Comparison of ENCODE assay signal across 15 cellular contexts in genomic region chr17:50772251-50772650, GRCh38. TPM values are rescaled to one million over a fixed set of nuclear protein-coding genes. Genes with fewer than 3 reads are reported as not detected.
A peak's percentile ranks its signal among the peaks of the same experiment; 100 is the strongest.
DNase-seq lines count a peak whose midpoint lies in the region; ATAC-seq and TF ChIP-seq lines count a peak whose summit lies in the region.
"Had no signal": no experiment of that assay in that cellular context is flagged by ENCODE, and none has a peak within 500 bp of the region (broad histone marks: within the 10 kb centered on the region; RNA-seq: fewer than 3 reads in every experiment).

No MANE protein-coding gene starts in this region.

- no peaks in the 10 kb centered on the region for H3K36me3 Mint-ChIP-seq in mesothelial cell of epicardium
- H3K36me3 Mint-ChIP-seq: activated naive CD8-positive, alpha-beta T cell treated with anti-CD3 and anti-CD28 coated beads for 36 hours had no signal

- H3K27ac Mint-ChIP-seq in mesothelial cell of epicardium: no peak overlapping the region
- H3K27ac Mint-ChIP-seq: activated naive CD8-positive, alpha-beta T cell treated with anti-CD3 and anti-CD28 coated beads for 36 hours had no signal

- peak; percentile 59 for DNase-seq in NAMALWA (ENCODE audit: low spot score)
- DNase-seq in sigmoid colon: peak; percentile 8
- no peak for DNase-seq in right cardiac atrium
- no peak for DNase-seq in GOT3 (lab: John Stamatoyannopoulos, UW)
- DNase-seq in OCI-M1 (lab: John Stamatoyannopoulos, UW): no peak
- DNase-seq in mesothelial cell of epicardium (ENCODE audit: low spot score in 2 of 2, unreplicated experiment in 2 of 2): no peak
- DNase-seq: activated naive CD8-positive, alpha-beta T cell treated with anti-CD3 and anti-CD28 coated beads for 36 hours; HCEC 1CT; NCI-H345; psoas muscle; trophoblast cell had no signal

- no peaks in the 10 kb centered on the region for H3K27me3 Mint-ChIP-seq in mesothelial cell of epicardium (ENCODE audit: low read depth)
- H3K27me3 Mint-ChIP-seq: activated naive CD8-positive, alpha-beta T cell treated with anti-CD3 and anti-CD28 coated beads for 36 hours had no signal

- no peak overlapping the region for H3K27ac ChIP-seq in sigmoid colon
- no peak overlapping the region for H3K27ac ChIP-seq in right cardiac atrium (ENCODE audit: low read length)
- H3K27ac ChIP-seq: cardiac muscle cell, psoas muscle had no signal

- H3K4me3 ChIP-seq in sigmoid colon (no peak overlapping the region), right cardiac atrium (ENCODE audit: low read length) (no peak overlapping the region)
- H3K4me3 ChIP-seq: cardiac muscle cell, psoas muscle had no signal

- H3K27me3 ChIP-seq in sigmoid colon (no peaks in the 10 kb centered on the region), right cardiac atrium (ENCODE audit: control insufficient read depth, insufficient read depth) (no peaks in the 10 kb centered on the region)
- H3K27me3 ChIP-seq: cardiac muscle cell had no signal

- no peak for TF ChIP-seq EP300 in sigmoid colon (IDR thresholded peaks at IDR 0.05)

- ATAC-seq in GM19043 (IDR thresholded peaks at IDR 0.05; ENCODE audit: low read depth, unreplicated experiment) (peak; percentile 98), HG02759 (IDR thresholded peaks at IDR 0.05; ENCODE audit: unreplicated experiment) (peak; percentile 82), right cardiac atrium (no peak)
- ATAC-seq: psoas muscle had no signal

- TF ChIP-seq POLR2A in sigmoid colon (IDR thresholded peaks at IDR 0.05): no peak

- H3K4me1 ChIP-seq in sigmoid colon (no peaks in the 10 kb centered on the region), right cardiac atrium (ENCODE audit: control insufficient read depth, insufficient read depth, low read length) (no peaks in the 10 kb centered on the region)
- H3K4me1 ChIP-seq: psoas muscle had no signal

- H3K4me1 Mint-ChIP-seq in mesothelial cell of epicardium: no peaks in the 10 kb centered on the region
- H3K4me1 Mint-ChIP-seq: activated naive CD8-positive, alpha-beta T cell treated with anti-CD3 and anti-CD28 coated beads for 36 hours had no signal

- intact Hi-C loops in sigmoid colon (cut with DNase I) (no loop called here), right cardiac atrium (cut with DNase I) (no loop called here)

- 46 to 60% methylated on average over 5 of the region's 5 CpGs for WGBS in sigmoid colon, 2 donors
- WGBS in right cardiac atrium: 47% methylated on average over 5 of the region's 5 CpGs

- no peak overlapping the region for H3K4me3 Mint-ChIP-seq in mesothelial cell of epicardium
- H3K4me3 Mint-ChIP-seq: activated naive CD8-positive, alpha-beta T cell treated with anti-CD3 and anti-CD28 coated beads for 36 hours had no signal

- H3K9me3 ChIP-seq in sigmoid colon (no peaks in the 10 kb centered on the region), right cardiac atrium (ENCODE audit: control insufficient read depth, low read length) (no peaks in the 10 kb centered on the region)
- H3K9me3 ChIP-seq: psoas muscle had no signal

- H3K36me3 ChIP-seq in sigmoid colon: no peaks in the 10 kb centered on the region
- H3K36me3 ChIP-seq: cardiac muscle cell had no signal

- no peaks in the 10 kb centered on the region for H3K9me3 Mint-ChIP-seq in mesothelial cell of epicardium
- H3K9me3 Mint-ChIP-seq: activated naive CD8-positive, alpha-beta T cell treated with anti-CD3 and anti-CD28 coated beads for 36 hours had no signal

- TF ChIP-seq CTCF in sigmoid colon (IDR thresholded peaks at IDR 0.05) (no peak), mesothelial cell of epicardium (IDR thresholded peaks at IDR 0.05; ENCODE audit: unreplicated experiment) (no peak)

RNA-seq across cellular contexts. Expression of gene ANKRD40CL, which starts 4.9 kb away (rescaled TPM):
- total RNA-seq in sigmoid colon (not detected), right cardiac atrium (not detected), mesothelial cell of epicardium (not detected in 3 replicates)
- polyA plus RNA-seq in sigmoid colon (100 to 1,000 TPM in 2 of 3 donors, 10 to 100 TPM in 1; 60.4 to 234 (median 191) TPM), right cardiac atrium (not detected)
- total RNA-seq: activated naive CD8-positive, alpha-beta T cell treated with anti-CD3 and anti-CD28 coated beads for 36 hours; cardiac muscle cell; glomerular endothelial cell; psoas muscle had no signal
- polyA plus RNA-seq: cardiac muscle cell, psoas muscle had no signal

RNA-seq across cellular contexts. Expression of gene LUC7L3, which starts 52.8 kb away (rescaled TPM):
- total RNA-seq in sigmoid colon: 100 to 1,000 TPM in 1 of 4 donors, 10 to 100 TPM in 3; 65.6 to 165 (median 76.2) TPM
- polyA plus RNA-seq in sigmoid colon: 100 to 1,000 TPM in 1 of 3 donors, 10 to 100 TPM in 2; 43.2 to 188 (median 70.8) TPM
- 10 to 100 TPM; 61.7 to 72.4 (median 67.4) TPM for total RNA-seq in right cardiac atrium
- polyA plus RNA-seq in right cardiac atrium: 76.7 TPM
- total RNA-seq in mesothelial cell of epicardium: 240 to 261 TPM (median 252 TPM) in 3 replicates

Comparison
In these comparisons a context has a peak if more than half of its experiments do, and no peak if none do; other contexts are left out.
1. ATAC-seq: peak in GM19043 (single experiment) and HG02759 (single experiment); none in right cardiac atrium (0 of 2).
2. DNase-seq: peak in NAMALWA (single experiment) and sigmoid colon (single experiment); none in right cardiac atrium (0 of 3), GOT3 (single experiment), OCI-M1 (single experiment) and mesothelial cell of epicardium (0 of 2).